Comparison of ENCODE assay signal across 1 cellular context in genomic region chr5:108797396-108797795, GRCh38.
TF ChIP-seq lines count a peak whose summit lies in the region.

No MANE protein-coding gene starts in this region.

TF ChIP-seq in K562, 482 proteins besides CTCF, POLR2A, EP300 and RAD21:
- TF ChIP-seq HOMEZ (CRISPR knock-in tag; IDR thresholded peaks at IDR 0.05) (no peak), CHD2 (IDR thresholded peaks at IDR 0.05; ENCODE audit: low read depth, low read length) (no peak), SETDB1 (IDR thresholded peaks at IDR 0.05; ENCODE audit: low read length) (no peak), SMAD3 (CRISPR knock-in tag; conservative IDR thresholded peaks at IDR 0.05) (no peak), HSF4 (CRISPR knock-in tag; IDR thresholded peaks at IDR 0.05; ENCODE audit: borderline replicate concordance) (no peak), RUNX1 (IDR thresholded peaks at IDR 0.05; ENCODE audit: low read depth) (no peak), NCOA6 (IDR thresholded peaks at IDR 0.05) (no peak), MECOM (CRISPR knock-in tag; IDR thresholded peaks at IDR 0.05) (no peak), ETV5 (CRISPR knock-in tag; IDR thresholded peaks at IDR 0.05; ENCODE audit: low read depth) (no peak), TAF7 (tag; IDR thresholded peaks at IDR 0.05) (no peak), BACH1 (tag; IDR thresholded peaks at IDR 0.05) (no peak), PHF20 (IDR thresholded peaks at IDR 0.05; ENCODE audit: partially characterized antibody) (no peak), PURB (CRISPR knock-in tag; IDR thresholded peaks at IDR 0.05; ENCODE audit: low read depth) (no peak), ARNT (IDR thresholded peaks at IDR 0.05) (no peak)
TF ChIP-seq in K562: peak in this region for 0.
